Comparison of ENCODE assay signal across 10 cellular contexts in the genomic region with DNA sequence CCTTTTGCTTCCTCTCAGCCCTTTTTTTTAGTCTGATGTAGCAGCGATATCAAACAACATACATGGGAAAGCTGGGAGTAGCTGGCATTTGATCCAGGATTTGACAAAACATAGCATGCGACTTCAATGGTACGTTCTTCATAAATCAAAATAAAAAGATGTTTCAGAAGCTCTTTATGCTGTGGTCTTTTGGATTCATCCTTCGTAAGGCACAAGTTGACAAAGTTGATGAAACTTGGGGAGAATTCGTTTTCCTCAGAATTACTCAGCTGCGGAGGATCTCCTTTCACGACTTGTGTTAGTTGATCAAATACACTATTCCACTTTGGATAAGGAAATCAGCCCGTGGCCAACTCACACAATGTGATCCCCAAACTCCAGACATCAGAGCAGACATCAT.
"Had no signal": no experiment of that assay in that cellular context is flagged by ENCODE, and none has a peak within 500 bp of the region (broad histone marks: within the 10 kb centered on the region; RNA-seq: fewer than 3 reads in every experiment).

No MANE protein-coding gene starts in this region.

- ATAC-seq: GM23338, HCT116 had no signal

- H3K4me3 ChIP-seq: GM23248, GM23338, HAP-1 had no signal

- DNase-seq: GM23248, GOT3, H7, H9, HCEC 1CT, HFFc6 had no signal

- H3K9me3 Mint-ChIP-seq: HFFc6 had no signal

- H3K36me3 ChIP-seq: HAP-1 had no signal

- FAIRE-seq: H54 had no signal

- H3K4me3 Mint-ChIP-seq: GM23338, HFFc6 had no signal

- H3K9me3 ChIP-seq: HAP-1 had no signal

- H3K27ac ChIP-seq: GM23248 had no signal

- H3K27ac Mint-ChIP-seq: GM23338, HFFc6 had no signal
